23 cellular contexts compared by ENCODE assay signal in genomic region chr15:50289749-50290148, GRCh38. TPM values are rescaled to one million over a fixed set of nuclear protein-coding genes. Genes with fewer than 3 reads are reported as not detected.
DNase-seq lines count a peak whose midpoint lies in the region; ATAC-seq, FAIRE-seq and TF ChIP-seq lines count a peak whose summit lies in the region.
"Had no signal": no experiment of that assay in that cellular context is flagged by ENCODE, and none has a peak within 500 bp of the region (broad histone marks: within the 10 kb centered on the region; RNA-seq: fewer than 3 reads in every experiment).

No MANE protein-coding gene starts in this region.

- 93% methylated on average over 2 of the region's 2 CpGs for WGBS in K562 (ENCODE audit: insufficient coverage, low coverage, missing lambda C conversion rate)

- no peaks in the 10 kb centered on the region for H3K9me3 Mint-ChIP-seq in stimulated activated naive CD8-positive, alpha-beta T cell treated with anti-CD3 and anti-CD28 coated beads, Interleukin-15, amount 100 ng/mL, for 72 hours
- no peaks in the 10 kb centered on the region for H3K9me3 Mint-ChIP-seq in WTC11
- H3K9me3 Mint-ChIP-seq: CD4-positive, alpha-beta memory T cell; GM23338; H9; HFFc6 had no signal

- peak overlapping the region; percentile 14 to 19 for H3K27ac Mint-ChIP-seq in stimulated activated naive CD8-positive, alpha-beta T cell treated with anti-CD3 and anti-CD28 coated beads, Interleukin-15, amount 100 ng/mL, for 72 hours
- no peak overlapping the region for H3K27ac Mint-ChIP-seq in WTC11
- H3K27ac Mint-ChIP-seq: GM23338, H9, HFFc6 had no signal

- TF ChIP-seq CTCF in WTC11 (IDR thresholded peaks at IDR 0.05) = no peak
- TF ChIP-seq CTCF in K562 (IDR thresholded peaks at IDR 0.05 in 2 of 3, conservative IDR thresholded peaks at IDR 0.05 in 1 of 3; ENCODE audit: insufficient read depth in 2 of 3, low read depth in 1 of 3, low read length in 3 of 3) = no peak

- in situ Hi-C loops in K562 (cut with MboI) = no loop called here

- H3K4me3 ChIP-seq in K562 = no peak overlapping the region
- H3K4me3 ChIP-seq: GM23338 had no signal

- peak; percentile 23 for FAIRE-seq in K562 (lab: Jason Lieb, UNC)
- FAIRE-seq: GM12892 had no signal

- no peak for TF ChIP-seq RAD21 in K562 (CRISPR knock-in tag; conservative IDR thresholded peaks at IDR 0.05 in 1 of 2, IDR thresholded peaks at IDR 0.05 in 1 of 2)

- H2AFZ ChIP-seq in K562 (ENCODE audit: low read depth, low read length) = no peak overlapping the region
- H2AFZ ChIP-seq: GM23338 had no signal

- H3K4me3 Mint-ChIP-seq in stimulated activated naive CD8-positive, alpha-beta T cell treated with anti-CD3 and anti-CD28 coated beads, Interleukin-15, amount 100 ng/mL, for 72 hours = no peak overlapping the region
- H3K4me3 Mint-ChIP-seq in WTC11 = no peak overlapping the region
- H3K4me3 Mint-ChIP-seq: CD4-positive, alpha-beta memory T cell; GM23338; H9; HFFc6 had no signal

- no TSS peak for BruUV-seq in K562 (replicated peaks; lab: Mats Ljungman, UMichigan)

- DNase-seq in stimulated activated naive CD8-positive, alpha-beta T cell treated with anti-CD3 and anti-CD28 coated beads, Interleukin-15, amount 100 ng/mL, for 72 hours = no peak
- no peak for DNase-seq in stimulated activated naive CD8-positive, alpha-beta T cell treated with anti-CD3 and anti-CD28 coated beads, Interleukin-15, Interleukin-2, amounts not matched to agents 100 U/mL and 50 U/mL, for 24 hours
- DNase-seq in WTC11 (ENCODE audit: low spot score) (no peak), K562 (ENCODE audit: extremely low read depth in 1 of 4, low spot score in 3 of 4) (no peak), MV-4-11 (lab: John Stamatoyannopoulos, UW) (no peak)
- DNase-seq: C1 segment of cervical spinal cord; Calu3; CD4-positive, alpha-beta memory T cell; COR-L47; DMS53; DMS79 treated with DMSO at 0.1 percent for 48 hours; GF-D8; H9; HFFc6 had no signal

- H3K36me3 ChIP-seq in K562 (ENCODE audit: control insufficient read depth, insufficient read depth, low read length) = peaks cover 54% of the 10 kb centered on the region

- TF ChIP-seq EP300 in K562 (IDR thresholded peaks at IDR 0.05; ENCODE audit: low read length) = no peak

- no peaks in the 10 kb centered on the region for H4K20me1 ChIP-seq in K562 (replicated peaks; ENCODE audit: control insufficient read depth, insufficient read depth, low read length)

- intact Hi-C loops in K562 (cut with micrococcal nuclease) = no loop called here

- H3K27me3 ChIP-seq in K562 (ENCODE audit: control insufficient read depth in 2 of 2, insufficient read depth in 2 of 2, low read length in 2 of 2) = no peaks in the 10 kb centered on the region

- CTCF ChIA-PET in WTC11 (lab: Charles Lee) = no interaction called here
- CTCF ChIA-PET in K562 (lab: Yijun Ruan, JAX; ENCODE audit: low intra/inter-chr PET ratio) = no interaction called here

- no peak for TF ChIP-seq POLR2A in K562 (conservative IDR thresholded peaks at IDR 0.05)

- H3K9me3 ChIP-seq in K562 (replicated peaks; ENCODE audit: control insufficient read depth, insufficient read depth, low read depth, low read length) = no peaks in the 10 kb centered on the region

- no peaks in the 10 kb centered on the region for H3K4me1 Mint-ChIP-seq in stimulated activated naive CD8-positive, alpha-beta T cell treated with anti-CD3 and anti-CD28 coated beads, Interleukin-15, amount 100 ng/mL, for 72 hours
- H3K4me1 Mint-ChIP-seq in WTC11 = no peaks in the 10 kb centered on the region
- H3K4me1 Mint-ChIP-seq: CD4-positive, alpha-beta memory T cell; GM23338; H9 had no signal

- no peaks in the 10 kb centered on the region for H3K9me1 ChIP-seq in K562 (ENCODE audit: control insufficient read depth, insufficient read depth, low read length)

- H3K79me2 ChIP-seq in K562 (ENCODE audit: control insufficient read depth, insufficient read depth, low read length) = no peaks in the 10 kb centered on the region

- no peak overlapping the region for H3K9ac ChIP-seq in K562 (ENCODE audit: insufficient read depth in 1 of 2, low read depth in 2 of 2, low read length in 2 of 2)

- no peaks in the 10 kb centered on the region for H3K27me3 Mint-ChIP-seq in stimulated activated naive CD8-positive, alpha-beta T cell treated with anti-CD3 and anti-CD28 coated beads, Interleukin-15, amount 100 ng/mL, for 72 hours
- no peaks in the 10 kb centered on the region for H3K27me3 Mint-ChIP-seq in WTC11 (ENCODE audit: low read depth)
- H3K27me3 Mint-ChIP-seq: CD4-positive, alpha-beta memory T cell had no signal

- H3K4me2 ChIP-seq in K562 (ENCODE audit: insufficient read depth, low read length) = no peak overlapping the region
- H3K4me2 ChIP-seq: GM23338 had no signal

- H3K36me3 Mint-ChIP-seq in WTC11 = peaks cover 23% of the 10 kb centered on the region

- H3K27ac ChIP-seq in K562 (ENCODE audit: extremely low read depth, low read depth, low read length) = no peak overlapping the region

- POLR2A ChIA-PET in WTC11 (lab: Charles Lee) = no interaction called here
- POLR2A ChIA-PET in K562 (lab: Yijun Ruan, JAX) = interaction anchor here (0.6 to 1.1 kb wide), 2 partner anchors 12 to 184 kb away, joined by 3 to 4 read pairs; no protein-coding TSS in a partner anchor

- H3K4me1 ChIP-seq in K562 (replicated peaks in 1 of 2; ENCODE audit: control insufficient read depth in 2 of 2, insufficient read depth in 2 of 2, low read length in 2 of 2) = peaks cover 0 to 13% of the 10 kb centered on the region in 2 experiments; a peak in 4 of 5 replicates

- no peak for ATAC-seq in stimulated activated naive CD8-positive, alpha-beta T cell treated with anti-CD3 and anti-CD28 coated beads, Interleukin-15, amount 100 ng/mL, for 72 hours
- no peak for ATAC-seq in stimulated activated naive CD8-positive, alpha-beta T cell treated with anti-CD3 and anti-CD28 coated beads, Interleukin-15, Interleukin-2, amounts not matched to agents 100 U/mL and 50 U/mL, for 24 hours
- ATAC-seq in WTC11 = no peak
- no peak for ATAC-seq in K562
- ATAC-seq in GM21529 (IDR thresholded peaks at IDR 0.05; ENCODE audit: unreplicated experiment) = no peak
- ATAC-seq: GM23338, HCT116 had no signal

TF ChIP-seq in WTC11, 78 proteins besides CTCF, POLR2A, EP300 and RAD21:
- TF ChIP-seq ATF6 (CRISPR knock-in tag; IDR thresholded peaks at IDR 0.05) = no peak
- TF ChIP-seq ZNF121 (CRISPR knock-in tag; IDR thresholded peaks at IDR 0.05) = peak; percentile 77; the same call in 1 of the 2 replicates

TF ChIP-seq in K562, 482 proteins besides CTCF, POLR2A, EP300 and RAD21:
- TF ChIP-seq RBM25 (IDR thresholded peaks at IDR 0.05; ENCODE audit: low read depth, low read length, severe bottlenecking) = peak; percentile 55
- TF ChIP-seq STAG1 (CRISPR knock-in tag; IDR thresholded peaks at IDR 0.05; ENCODE audit: borderline replicate concordance) = no peak
- TF ChIP-seq, protein P1, sequence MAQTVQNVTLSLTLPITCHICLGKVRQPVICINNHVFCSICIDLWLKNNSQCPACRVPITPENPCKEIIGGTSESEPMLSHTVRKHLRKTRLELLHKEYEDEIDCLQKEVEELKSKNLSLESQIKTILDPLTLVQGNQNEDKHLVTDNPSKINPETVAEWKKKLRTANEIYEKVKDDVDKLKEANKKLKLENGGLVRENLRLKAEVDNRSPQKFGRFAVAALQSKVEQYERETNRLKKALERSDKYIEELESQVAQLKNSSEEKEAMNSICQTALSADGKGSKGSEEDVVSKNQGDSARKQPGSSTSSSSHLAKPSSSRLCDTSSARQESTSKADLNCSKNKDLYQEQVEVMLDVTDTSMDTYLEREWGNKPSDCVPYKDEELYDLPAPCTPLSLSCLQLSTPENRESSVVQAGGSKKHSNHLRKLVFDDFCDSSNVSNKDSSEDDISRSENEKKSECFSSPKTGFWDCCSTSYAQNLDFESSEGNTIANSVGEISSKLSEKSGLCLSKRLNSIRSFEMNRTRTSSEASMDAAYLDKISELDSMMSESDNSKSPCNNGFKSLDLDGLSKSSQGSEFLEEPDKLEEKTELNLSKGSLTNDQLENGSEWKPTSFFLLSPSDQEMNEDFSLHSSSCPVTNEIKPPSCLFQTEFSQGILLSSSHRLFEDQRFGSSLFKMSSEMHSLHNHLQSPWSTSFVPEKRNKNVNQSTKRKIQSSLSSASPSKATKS (CRISPR knock-in tag; IDR thresholded peaks at IDR 0.05) = no peak
- TF ChIP-seq DDX20 (tag; IDR thresholded peaks at IDR 0.05; ENCODE audit: low read depth) = no peak
- no peak for TF ChIP-seq ZBTB8A (IDR thresholded peaks at IDR 0.05; ENCODE audit: partially characterized antibody)
- peak; percentile 95 for TF ChIP-seq ZNF121 (CRISPR knock-in tag; conservative IDR thresholded peaks at IDR 0.05)
- no peak for TF ChIP-seq MAFG (tag; conservative IDR thresholded peaks at IDR 0.05)
- TF ChIP-seq BCOR (IDR thresholded peaks at IDR 0.05) = peak; percentile 32; the same call in 1 of the 2 replicates
- TF ChIP-seq ZNF165 (CRISPR knock-in tag; IDR thresholded peaks at IDR 0.05; ENCODE audit: borderline replicate concordance) = no peak

RNA-seq across cellular contexts. Expression of gene HDC, which starts 24.2 kb away (rescaled TPM):
- total RNA-seq in WTC11 (2021) (not detected in 3 replicates), K562 (2014; rRNA removed) (0.37 and 2.0 TPM in 2 replicates), K562 (2014; rRNA removed; fragmentation: Illumina TruSeq; extraction: Trizol) (0.33 and 0.70 TPM in 2 replicates), K562 (2015; rRNA removed; fragmentation: Illumina TruSeq; extraction: Trizol) (4.3 and 5.3 TPM in 2 replicates), K562 (2021) (0.71 and 1.1 TPM in 2 replicates)
- total RNA-seq in K562 (2011; cell fraction: chromatin; rRNA removed; ENCODE audit: low replicate concordance) = 0.65 TPM in 1 of 2 replicates, not detected in the other
- total RNA-seq in K562 (2011; cell fraction: nucleolus; rRNA removed) = 0.13 TPM in 1 of 2 replicates, not detected in the other
- 0.31 and 0.37 TPM in 2 replicates for total RNA-seq in K562 (2011; cell fraction: nucleoplasm; rRNA removed)
- polyA plus RNA-seq in K562 (2011; rRNA removed) (0.20 and 0.26 TPM in 2 replicates), K562 (2014; fragmentation: Illumina TruSeq; extraction: Trizol) (1.1 and 1.4 TPM in 2 replicates), K562 (2014; fragmentation: Nextera tagmentation; extraction: Ambion mirVana) (under 1 TPM; 0.69 to 0.99 TPM), K562 (2014; rRNA removed) (1.5 and 2.5 TPM in 2 replicates)
- polyA plus RNA-seq in K562 (2011; cell fraction: cytosol; rRNA removed) = 0.31 TPM in 1 of 2 replicates, not detected in the other
- polyA plus RNA-seq in K562 (2011; cell fraction: nucleus; rRNA removed) = 0.91 and 1.6 TPM in 2 replicates
- 4.9 and 5.5 TPM in 2 replicates for polyA plus RNA-seq in K562 (2012)
- polyA minus RNA-seq in K562 (2011; rRNA and poly(A)+ RNA removed) = 0.21 TPM in 1 of 2 replicates, not detected in the other
- polyA minus RNA-seq in K562 (2011; cell fraction: cytosol; rRNA and poly(A)+ RNA removed) = not detected in 2 replicates
- polyA minus RNA-seq in K562 (2011; cell fraction: nucleus; rRNA and poly(A)+ RNA removed) = 0.11 and 0.13 TPM in 2 replicates
- total RNA-seq: A673; Calu3; CD4-positive, alpha-beta memory T cell; Daoy; G401; GM23338; H4; H9 had no signal
- polyA plus RNA-seq: BJ, GM23338 had no signal
